In the genomic region with DNA sequence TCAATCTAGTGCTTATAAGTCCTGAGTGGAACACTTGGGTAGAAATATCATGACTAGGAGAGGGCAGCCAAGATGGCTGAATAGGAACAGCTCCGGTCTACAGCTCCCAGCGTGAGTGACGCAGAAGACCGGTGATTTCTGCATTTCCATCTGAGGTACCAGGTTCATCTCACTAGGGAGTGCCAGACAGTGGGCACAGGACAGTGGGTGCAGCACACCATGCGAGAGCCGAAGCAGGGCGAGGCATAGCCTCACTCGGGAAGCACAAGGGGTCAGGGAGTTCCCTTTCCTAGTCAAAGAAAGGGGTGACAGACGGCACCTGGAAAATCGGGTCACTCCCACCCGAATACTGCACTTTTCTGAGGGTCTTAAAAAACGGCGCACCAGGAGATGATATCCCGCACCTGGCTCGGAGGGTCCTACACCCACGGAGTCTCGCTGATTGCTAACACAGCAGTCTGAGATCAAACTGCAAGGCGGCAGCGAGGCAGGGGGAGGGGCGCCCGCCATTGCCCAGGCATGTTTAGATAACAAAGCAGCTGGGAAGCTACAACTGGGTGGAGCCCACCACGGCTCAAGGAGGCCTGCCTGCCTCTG, we compare ENCODE assay signal across 1 cellular context.
TF ChIP-seq lines count a peak whose summit lies in the region.

No MANE protein-coding gene starts in this region.

TF ChIP-seq in K562, 482 proteins besides CTCF, POLR2A, EP300 and RAD21 (continued from another document):
- TF ChIP-seq, protein P1, sequence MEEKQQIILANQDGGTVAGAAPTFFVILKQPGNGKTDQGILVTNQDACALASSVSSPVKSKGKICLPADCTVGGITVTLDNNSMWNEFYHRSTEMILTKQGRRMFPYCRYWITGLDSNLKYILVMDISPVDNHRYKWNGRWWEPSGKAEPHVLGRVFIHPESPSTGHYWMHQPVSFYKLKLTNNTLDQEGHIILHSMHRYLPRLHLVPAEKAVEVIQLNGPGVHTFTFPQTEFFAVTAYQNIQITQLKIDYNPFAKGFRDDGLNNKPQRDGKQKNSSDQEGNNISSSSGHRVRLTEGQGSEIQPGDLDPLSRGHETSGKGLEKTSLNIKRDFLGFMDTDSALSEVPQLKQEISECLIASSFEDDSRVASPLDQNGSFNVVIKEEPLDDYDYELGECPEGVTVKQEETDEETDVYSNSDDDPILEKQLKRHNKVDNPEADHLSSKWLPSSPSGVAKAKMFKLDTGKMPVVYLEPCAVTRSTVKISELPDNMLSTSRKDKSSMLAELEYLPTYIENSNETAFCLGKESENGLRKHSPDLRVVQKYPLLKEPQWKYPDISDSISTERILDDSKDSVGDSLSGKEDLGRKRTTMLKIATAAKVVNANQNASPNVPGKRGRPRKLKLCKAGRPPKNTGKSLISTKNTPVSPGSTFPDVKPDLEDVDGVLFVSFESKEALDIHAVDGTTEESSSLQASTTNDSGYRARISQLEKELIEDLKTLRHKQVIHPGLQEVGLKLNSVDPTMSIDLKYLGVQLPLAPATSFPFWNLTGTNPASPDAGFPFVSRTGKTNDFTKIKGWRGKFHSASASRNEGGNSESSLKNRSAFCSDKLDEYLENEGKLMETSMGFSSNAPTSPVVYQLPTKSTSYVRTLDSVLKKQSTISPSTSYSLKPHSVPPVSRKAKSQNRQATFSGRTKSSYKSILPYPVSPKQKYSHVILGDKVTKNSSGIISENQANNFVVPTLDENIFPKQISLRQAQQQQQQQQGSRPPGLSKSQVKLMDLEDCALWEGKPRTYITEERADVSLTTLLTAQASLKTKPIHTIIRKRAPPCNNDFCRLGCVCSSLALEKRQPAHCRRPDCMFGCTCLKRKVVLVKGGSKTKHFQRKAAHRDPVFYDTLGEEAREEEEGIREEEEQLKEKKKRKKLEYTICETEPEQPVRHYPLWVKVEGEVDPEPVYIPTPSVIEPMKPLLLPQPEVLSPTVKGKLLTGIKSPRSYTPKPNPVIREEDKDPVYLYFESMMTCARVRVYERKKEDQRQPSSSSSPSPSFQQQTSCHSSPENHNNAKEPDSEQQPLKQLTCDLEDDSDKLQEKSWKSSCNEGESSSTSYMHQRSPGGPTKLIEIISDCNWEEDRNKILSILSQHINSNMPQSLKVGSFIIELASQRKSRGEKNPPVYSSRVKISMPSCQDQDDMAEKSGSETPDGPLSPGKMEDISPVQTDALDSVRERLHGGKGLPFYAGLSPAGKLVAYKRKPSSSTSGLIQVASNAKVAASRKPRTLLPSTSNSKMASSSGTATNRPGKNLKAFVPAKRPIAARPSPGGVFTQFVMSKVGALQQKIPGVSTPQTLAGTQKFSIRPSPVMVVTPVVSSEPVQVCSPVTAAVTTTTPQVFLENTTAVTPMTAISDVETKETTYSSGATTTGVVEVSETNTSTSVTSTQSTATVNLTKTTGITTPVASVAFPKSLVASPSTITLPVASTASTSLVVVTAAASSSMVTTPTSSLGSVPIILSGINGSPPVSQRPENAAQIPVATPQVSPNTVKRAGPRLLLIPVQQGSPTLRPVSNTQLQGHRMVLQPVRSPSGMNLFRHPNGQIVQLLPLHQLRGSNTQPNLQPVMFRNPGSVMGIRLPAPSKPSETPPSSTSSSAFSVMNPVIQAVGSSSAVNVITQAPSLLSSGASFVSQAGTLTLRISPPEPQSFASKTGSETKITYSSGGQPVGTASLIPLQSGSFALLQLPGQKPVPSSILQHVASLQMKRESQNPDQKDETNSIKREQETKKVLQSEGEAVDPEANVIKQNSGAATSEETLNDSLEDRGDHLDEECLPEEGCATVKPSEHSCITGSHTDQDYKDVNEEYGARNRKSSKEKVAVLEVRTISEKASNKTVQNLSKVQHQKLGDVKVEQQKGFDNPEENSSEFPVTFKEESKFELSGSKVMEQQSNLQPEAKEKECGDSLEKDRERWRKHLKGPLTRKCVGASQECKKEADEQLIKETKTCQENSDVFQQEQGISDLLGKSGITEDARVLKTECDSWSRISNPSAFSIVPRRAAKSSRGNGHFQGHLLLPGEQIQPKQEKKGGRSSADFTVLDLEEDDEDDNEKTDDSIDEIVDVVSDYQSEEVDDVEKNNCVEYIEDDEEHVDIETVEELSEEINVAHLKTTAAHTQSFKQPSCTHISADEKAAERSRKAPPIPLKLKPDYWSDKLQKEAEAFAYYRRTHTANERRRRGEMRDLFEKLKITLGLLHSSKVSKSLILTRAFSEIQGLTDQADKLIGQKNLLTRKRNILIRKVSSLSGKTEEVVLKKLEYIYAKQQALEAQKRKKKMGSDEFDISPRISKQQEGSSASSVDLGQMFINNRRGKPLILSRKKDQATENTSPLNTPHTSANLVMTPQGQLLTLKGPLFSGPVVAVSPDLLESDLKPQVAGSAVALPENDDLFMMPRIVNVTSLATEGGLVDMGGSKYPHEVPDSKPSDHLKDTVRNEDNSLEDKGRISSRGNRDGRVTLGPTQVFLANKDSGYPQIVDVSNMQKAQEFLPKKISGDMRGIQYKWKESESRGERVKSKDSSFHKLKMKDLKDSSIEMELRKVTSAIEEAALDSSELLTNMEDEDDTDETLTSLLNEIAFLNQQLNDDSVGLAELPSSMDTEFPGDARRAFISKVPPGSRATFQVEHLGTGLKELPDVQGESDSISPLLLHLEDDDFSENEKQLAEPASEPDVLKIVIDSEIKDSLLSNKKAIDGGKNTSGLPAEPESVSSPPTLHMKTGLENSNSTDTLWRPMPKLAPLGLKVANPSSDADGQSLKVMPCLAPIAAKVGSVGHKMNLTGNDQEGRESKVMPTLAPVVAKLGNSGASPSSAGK (IDR thresholded peaks at IDR 0.05) = peak; percentile 65
- TF ChIP-seq, protein P2, sequence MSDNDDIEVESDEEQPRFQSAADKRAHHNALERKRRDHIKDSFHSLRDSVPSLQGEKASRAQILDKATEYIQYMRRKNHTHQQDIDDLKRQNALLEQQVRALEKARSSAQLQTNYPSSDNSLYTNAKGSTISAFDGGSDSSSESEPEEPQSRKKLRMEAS (CRISPR knock-in tag; IDR thresholded peaks at IDR 0.05) = peak; percentile 85
- peak; percentile 64 for TF ChIP-seq CXXC5 (CRISPR knock-in tag; IDR thresholded peaks at IDR 0.05)
